ENCODE assay signal across 1 cellular context in the genomic region with DNA sequence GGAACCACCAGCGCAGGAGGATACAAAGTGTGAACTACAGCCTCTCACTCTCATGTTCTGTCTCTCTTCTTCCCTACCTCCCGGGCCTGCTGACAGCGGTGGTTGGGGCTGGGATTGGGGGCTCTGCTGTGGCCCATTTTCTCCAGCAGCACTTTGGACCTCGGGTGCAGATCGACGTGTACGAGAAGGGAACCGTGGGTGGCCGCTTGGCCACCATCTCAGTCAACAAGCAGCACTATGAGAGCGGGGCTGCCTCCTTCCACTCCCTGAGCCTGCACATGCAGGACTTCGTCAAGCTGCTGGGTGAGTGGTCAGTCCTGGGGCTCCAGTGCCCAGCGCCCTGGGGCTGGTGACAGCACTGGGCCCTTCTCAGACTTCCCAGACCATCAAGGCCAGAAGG.
A peak's percentile ranks its signal among the peaks of the same experiment; 100 is the strongest.
TF ChIP-seq lines count a peak whose summit lies in the region.

No MANE protein-coding gene starts in this region.

TF ChIP-seq in K562, 482 proteins besides CTCF, POLR2A, EP300 and RAD21:
- TF ChIP-seq, protein P1, sequence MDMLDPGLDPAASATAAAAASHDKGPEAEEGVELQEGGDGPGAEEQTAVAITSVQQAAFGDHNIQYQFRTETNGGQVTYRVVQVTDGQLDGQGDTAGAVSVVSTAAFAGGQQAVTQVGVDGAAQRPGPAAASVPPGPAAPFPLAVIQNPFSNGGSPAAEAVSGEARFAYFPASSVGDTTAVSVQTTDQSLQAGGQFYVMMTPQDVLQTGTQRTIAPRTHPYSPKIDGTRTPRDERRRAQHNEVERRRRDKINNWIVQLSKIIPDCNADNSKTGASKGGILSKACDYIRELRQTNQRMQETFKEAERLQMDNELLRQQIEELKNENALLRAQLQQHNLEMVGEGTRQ (CRISPR knock-in tag; IDR thresholded peaks at IDR 0.05) = no peak
- 0 out of 2 replicates have a peak, but pooled peaks have one; percentile 32 for TF ChIP-seq POLR2G (IDR thresholded peaks at IDR 0.05; ENCODE audit: low read depth, low read length)
